9 cellular contexts compared by ENCODE assay signal in genomic region chr7:8436965-8437364, GRCh38. TPM values are rescaled to one million over a fixed set of nuclear protein-coding genes. Genes with fewer than 3 reads are reported as not detected.
DNase-seq lines count a peak whose midpoint lies in the region; ATAC-seq and TF ChIP-seq lines count a peak whose summit lies in the region.
"Had no signal": no experiment of that assay in that cellular context is flagged by ENCODE, and none has a peak within 500 bp of the region (broad histone marks: within the 10 kb centered on the region; RNA-seq: fewer than 3 reads in every experiment).

No MANE protein-coding gene starts in this region.

- DNase-seq in SKM-1 treated with dmso at 0.1 percent for 144 hours (lab: John Stamatoyannopoulos, UW; ENCODE audit: unreplicated experiment) (peak; percentile 9), SKM-1 (lab: John Stamatoyannopoulos, UW; ENCODE audit: unreplicated experiment) (no peak), HT1080 (ENCODE audit: low read depth) (peak; percentile 30), WTC11 (ENCODE audit: low spot score) (peak; percentile 93), germinal center (ENCODE audit: low spot score) (peak; percentile 63)
- peak; percentile 42 to 61 for DNase-seq in stimulated activated CD4-positive, alpha-beta T cell treated with anti-CD3 and anti-CD28 coated beads, Interleukin-2, amount 100 ng/mL, for 48 hours

- peaks cover 100% of the 10 kb centered on the region for H3K27me3 Mint-ChIP-seq in WTC11 (ENCODE audit: low read depth)

- TF ChIP-seq CTCF in WTC11 (IDR thresholded peaks at IDR 0.05), result peak; percentile 95

- peak; percentile 69 for ATAC-seq in GM21528 (IDR thresholded peaks at IDR 0.05; ENCODE audit: low FRiP score, unreplicated experiment)
- ATAC-seq in WTC11, result peak; percentile 47
- no peak for ATAC-seq in HG03139 (IDR thresholded peaks at IDR 0.05; ENCODE audit: unreplicated experiment)

- CTCF ChIA-PET in WTC11 (lab: Charles Lee), result interaction anchor here (0.6 to 3.5 kb wide), 16 partner anchors 8 to 347 kb away, joined by 3 to 14 read pairs (median 4); no protein-coding TSS in a partner anchor

- peaks cover 62% of the 10 kb centered on the region for H3K4me1 Mint-ChIP-seq in WTC11

- H3K4me3 Mint-ChIP-seq in WTC11, result peak overlapping the region; percentile 76

- POLR2A ChIA-PET in WTC11 (lab: Charles Lee), result no interaction called here

- no peaks in the 10 kb centered on the region for H3K9me3 Mint-ChIP-seq in WTC11

- no peaks in the 10 kb centered on the region for H3K36me3 Mint-ChIP-seq in WTC11

- H3K27ac Mint-ChIP-seq in WTC11, result no peak overlapping the region

TF ChIP-seq in WTC11, 78 proteins besides CTCF, POLR2A, EP300 and RAD21 (continues in another document):
- no peak for TF ChIP-seq HMGA2 (CRISPR knock-in tag; IDR thresholded peaks at IDR 0.05)
- peak; percentile 37; the same call in 1 of the 2 replicates for TF ChIP-seq MAX (CRISPR knock-in tag; IDR thresholded peaks at IDR 0.05)
- no peak for TF ChIP-seq CREB1 (CRISPR knock-in tag; IDR thresholded peaks at IDR 0.05)
- TF ChIP-seq EMX1 (CRISPR knock-in tag; IDR thresholded peaks at IDR 0.05), result no peak
- no peak for TF ChIP-seq STAT6 (CRISPR knock-in tag; conservative IDR thresholded peaks at IDR 0.05; ENCODE audit: low read depth)
- no peak for TF ChIP-seq ZBTB21 (CRISPR knock-in tag; IDR thresholded peaks at IDR 0.05; ENCODE audit: borderline replicate concordance)
- 0 out of 2 replicates have a peak, but pooled peaks have one; percentile 59 for TF ChIP-seq CBFB (CRISPR knock-in tag; IDR thresholded peaks at IDR 0.05; ENCODE audit: low read depth)
- no peak for TF ChIP-seq ZNF423 (CRISPR knock-in tag; IDR thresholded peaks at IDR 0.05)
- TF ChIP-seq ATF1 (CRISPR knock-in tag; IDR thresholded peaks at IDR 0.05), result no peak
- TF ChIP-seq TEAD1 (CRISPR knock-in tag; IDR thresholded peaks at IDR 0.05), result peak; percentile 63; the same call in 1 of the 2 replicates
- TF ChIP-seq GTF2I (CRISPR knock-in tag; conservative IDR thresholded peaks at IDR 0.05), result no peak
- TF ChIP-seq E2F4 (CRISPR knock-in tag; IDR thresholded peaks at IDR 0.05; ENCODE audit: borderline replicate concordance, low read depth), result no peak
- TF ChIP-seq TCF7 (CRISPR knock-in tag; IDR thresholded peaks at IDR 0.05; ENCODE audit: low read depth), result no peak
- TF ChIP-seq ATF6 (CRISPR knock-in tag; IDR thresholded peaks at IDR 0.05), result no peak
- TF ChIP-seq ESRRA (CRISPR knock-in tag; IDR thresholded peaks at IDR 0.05; ENCODE audit: borderline replicate concordance), result no peak
- TF ChIP-seq PRDM15 (CRISPR knock-in tag; IDR thresholded peaks at IDR 0.05), result no peak
- TF ChIP-seq SP1 (CRISPR knock-in tag; conservative IDR thresholded peaks at IDR 0.05), result 0 out of 2 replicates have a peak, but pooled peaks have one; percentile 7
- TF ChIP-seq RELA (CRISPR knock-in tag; IDR thresholded peaks at IDR 0.05; ENCODE audit: borderline replicate concordance), result no peak
- no peak for TF ChIP-seq ATF3 (CRISPR knock-in tag; conservative IDR thresholded peaks at IDR 0.05)

RNA-seq across cellular contexts. Expression of gene NXPH1, which starts 3.6 kb away (rescaled TPM):
- not detected in 2 replicates for total RNA-seq in HT1080 (2014; rRNA removed; shearing (Covaris generic))
- not detected in 2 replicates for polyA plus RNA-seq in HT1080 (2015; cell fraction: cytosol; rRNA removed)
- not detected in 2 replicates for polyA plus RNA-seq in HT1080 (2015; cell fraction: nucleus; rRNA removed)
- total RNA-seq in WTC11 (2021), result 0.14 to 0.59 TPM (median 0.27 TPM) in 3 replicates
- total RNA-seq: subcutaneous adipose tissue had no signal
